Comparison of ENCODE assay signal across 26 cellular contexts in genomic region chr9:114216976-114217375, GRCh38.
"Had no signal": no experiment of that assay in that cellular context is flagged by ENCODE, and none has a peak within 500 bp of the region (broad histone marks: within the 10 kb centered on the region; RNA-seq: fewer than 3 reads in every experiment).

No MANE protein-coding gene starts in this region.

- H3K27me3 ChIP-seq: colonic mucosa, esophagus squamous epithelium, heart right ventricle, left lung, neutrophil, right atrium auricular region, sigmoid colon, stomach, thyroid gland had no signal

- H3K9me3 Mint-ChIP-seq: dendritic cell treated with granulocyte-macrophage colony-stimulating factor and Interleukin-4, amounts not matched to agents 40 ng/mL and 50 ng/mL, for 4 days; natural killer cell; neural crest cell; stimulated activated effector memory CD8-positive, alpha-beta T cell treated with anti-CD3 and anti-CD28 coated beads, Interleukin-12 subunit alpha, Interleukin-12 subunit beta, amount 100 ng/mL, for 72 hours; type B pancreatic cell had no signal

- H3K4me3 Mint-ChIP-seq: dendritic cell treated with granulocyte-macrophage colony-stimulating factor and Interleukin-4, amounts not matched to agents 40 ng/mL and 50 ng/mL, for 4 days; natural killer cell; neural crest cell; stimulated activated effector memory CD8-positive, alpha-beta T cell treated with anti-CD3 and anti-CD28 coated beads, Interleukin-12 subunit alpha, Interleukin-12 subunit beta, amount 100 ng/mL, for 72 hours; type B pancreatic cell had no signal

- H3K27ac Mint-ChIP-seq: dendritic cell treated with granulocyte-macrophage colony-stimulating factor and Interleukin-4, amounts not matched to agents 40 ng/mL and 50 ng/mL, for 4 days; natural killer cell had no signal

- H3K27me3 Mint-ChIP-seq: dendritic cell treated with granulocyte-macrophage colony-stimulating factor and Interleukin-4, amounts not matched to agents 40 ng/mL and 50 ng/mL, for 4 days; type B pancreatic cell had no signal

- ATAC-seq: stimulated activated effector memory CD8-positive, alpha-beta T cell treated with anti-CD3 and anti-CD28 coated beads, Interleukin-12 subunit alpha, Interleukin-12 subunit beta, amount 100 ng/mL, for 72 hours had no signal

- H3K9ac ChIP-seq: parathyroid adenoma had no signal

- H3K27ac ChIP-seq: colonic mucosa, esophagus squamous epithelium, left lung, neutrophil, parathyroid adenoma, prostate gland, right atrium auricular region, stomach, thyroid gland had no signal

- DNase-seq: colonic mucosa; effector CD8-positive, alpha-beta T cell; erythroblast; esophagus squamous epithelium; foreskin melanocyte; glutamatergic neuron; heart right ventricle; hippocampal formation; left cardiac atrium; left lung; mesendoderm; natural killer cell; sigmoid colon; stimulated activated CD4-positive, alpha-beta T cell treated with anti-CD3 and anti-CD28 coated beads, Interleukin-2, amount 100 ng/mL, for 24 hours; stimulated activated CD4-positive, alpha-beta T cell treated with anti-CD3 and anti-CD28 coated beads, Interleukin-4, amount 100 ng/mL, for 24 hours; stimulated activated naive CD4-positive, alpha-beta T cell treated with Interleukin-2 at 50 U/mL for 16 hours; stomach; thyroid gland had no signal

- H3K4me3 ChIP-seq: colonic mucosa, esophagus squamous epithelium, heart right ventricle, left lung, prostate gland, right atrium auricular region, sigmoid colon, stomach, thyroid gland had no signal

- H3K9me3 ChIP-seq: colonic mucosa, esophagus squamous epithelium, heart right ventricle, left lung, neutrophil, prostate gland, right atrium auricular region, sigmoid colon, stomach, thyroid gland had no signal

- H3K36me3 Mint-ChIP-seq: natural killer cell; stimulated activated effector memory CD8-positive, alpha-beta T cell treated with anti-CD3 and anti-CD28 coated beads, Interleukin-12 subunit alpha, Interleukin-12 subunit beta, amount 100 ng/mL, for 72 hours had no signal

- H3K4me1 Mint-ChIP-seq: natural killer cell; neural crest cell; stimulated activated effector memory CD8-positive, alpha-beta T cell treated with anti-CD3 and anti-CD28 coated beads, Interleukin-12 subunit alpha, Interleukin-12 subunit beta, amount 100 ng/mL, for 72 hours had no signal

- H3K36me3 ChIP-seq: colonic mucosa, left lung, neutrophil, prostate gland, right atrium auricular region, sigmoid colon, stomach, thyroid gland had no signal

- H3K4me1 ChIP-seq: colonic mucosa, left lung, prostate gland had no signal
